8 cellular contexts compared by ENCODE assay signal in genomic region chr12:121637231-121637914, GRCh38. TPM values are rescaled to one million over a fixed set of nuclear protein-coding genes. Genes with fewer than 3 reads are reported as not detected.
DNase-seq lines count a peak whose midpoint lies in the region; ATAC-seq and TF ChIP-seq lines count a peak whose summit lies in the region.

No MANE protein-coding gene starts in this region.

- H2BK20ac ChIP-seq in H9 (ENCODE audit: low read depth, low read length, poor library complexity, severe bottlenecking): no peak overlapping the region

- H3K27me3 ChIP-seq in H9 (ENCODE audit: insufficient read depth, low read length) (no peaks in the 10 kb centered on the region), lower lobe of right lung (ENCODE audit: low read depth) (no peaks in the 10 kb centered on the region)

- no peak overlapping the region for H2BK5ac ChIP-seq in H9 (ENCODE audit: insufficient read length, low read length)

- H4K20me1 ChIP-seq in H9 (ENCODE audit: control insufficient read depth, insufficient read depth, insufficient read length): peaks cover 4% of the 10 kb centered on the region

- intact Hi-C loops in activated CD8-positive, alpha-beta T cell treated with anti-CD3 and anti-CD28 coated beads for 36 hours (cut with micrococcal nuclease): no loop called here
- intact Hi-C loops in lower lobe of right lung (cut with DNase I): no loop called here

- H2AFZ ChIP-seq in H9 (ENCODE audit: low read length): no peak overlapping the region

- H3K79me2 ChIP-seq in H9 (ENCODE audit: insufficient read depth, low read length): peaks cover 8% of the 10 kb centered on the region; the same call in 1 of the 2 replicates

- no peak overlapping the region for H2BK120ac ChIP-seq in H9 (ENCODE audit: low read depth, low read length, poor library complexity, severe bottlenecking)

- H3K4me3 ChIP-seq in lower lobe of right lung: no peak overlapping the region

- no peak for TF ChIP-seq CTCF in H9 (conservative IDR thresholded peaks at IDR 0.05)
- TF ChIP-seq CTCF in activated CD8-positive, alpha-beta T cell treated with anti-CD3 and anti-CD28 coated beads for 36 hours (IDR thresholded peaks at IDR 0.05): no peak
- TF ChIP-seq CTCF in lower lobe of right lung (IDR thresholded peaks at IDR 0.05): no peak

- H3K79me1 ChIP-seq in H9 (ENCODE audit: insufficient read depth, low read depth, low read length, poor library complexity, severe bottlenecking): peaks cover 11% of the 10 kb centered on the region

- peak overlapping the region in 1 of 3 experiments; percentile 74; a peak in 3 of 7 replicates for H3K27ac Mint-ChIP-seq in H9
- H3K27ac Mint-ChIP-seq in activated CD8-positive, alpha-beta T cell treated with anti-CD3 and anti-CD28 coated beads for 36 hours: peak overlapping the region; percentile 95

- H3K9ac ChIP-seq in H9 (ENCODE audit: extremely low read depth, insufficient read length, low read length): no peak overlapping the region

- no peak overlapping the region for H4K8ac ChIP-seq in H9 (replicated peaks; ENCODE audit: insufficient read length, low read depth, low read length)

- H4K5ac ChIP-seq in H9 (ENCODE audit: insufficient read length, low read depth, low read length): no peak overlapping the region

- no peak overlapping the region for H3K27ac ChIP-seq in H9 (ENCODE audit: insufficient read length, low read depth, low read length)
- H3K27ac ChIP-seq in lower lobe of right lung: peak overlapping the region; percentile 72

- DNase-seq in CD1c-positive myeloid dendritic cell (ENCODE audit: extremely low spot score) (peak; percentile 45), H9 (peak; percentile 37), lower lobe of right lung (peak; percentile 76), NCI-H82 treated with DMSO at 0.1 percent for 48 hours (lab: John Stamatoyannopoulos, UW; ENCODE audit: unreplicated experiment) (no peak), NCI-H128 (lab: John Stamatoyannopoulos, UW; ENCODE audit: unreplicated experiment) (no peak), DMS 273 (lab: John Stamatoyannopoulos, UW; ENCODE audit: unreplicated experiment) (no peak)
- DNase-seq in activated CD8-positive, alpha-beta T cell treated with anti-CD3 and anti-CD28 coated beads for 36 hours: peak; percentile 89

- no peak overlapping the region for H3K4ac ChIP-seq in H9 (ENCODE audit: low read depth, low read length)

- peaks cover 13 to 29% of the 10 kb centered on the region in 2 experiments for H3K4me1 Mint-ChIP-seq in H9
- H3K4me1 Mint-ChIP-seq in activated CD8-positive, alpha-beta T cell treated with anti-CD3 and anti-CD28 coated beads for 36 hours (ENCODE audit: low read depth): peaks cover 48% of the 10 kb centered on the region

- H3T11ph ChIP-seq in H9 (ENCODE audit: low read length): no peak overlapping the region

- H3K9me3 Mint-ChIP-seq in H9: no peaks in the 10 kb centered on the region
- H3K9me3 Mint-ChIP-seq in activated CD8-positive, alpha-beta T cell treated with anti-CD3 and anti-CD28 coated beads for 36 hours: no peaks in the 10 kb centered on the region

- no peaks in the 10 kb centered on the region for H3K9me3 ChIP-seq in H9 (ENCODE audit: control insufficient read depth, low read depth, low read length)
- H3K9me3 ChIP-seq in lower lobe of right lung: no peaks in the 10 kb centered on the region

- peaks cover 16% of the 10 kb centered on the region for H3K36me3 ChIP-seq in lower lobe of right lung

- no peaks in the 10 kb centered on the region; the same call in 1 of the 2 replicates for H3K4me1 ChIP-seq in H9 (ENCODE audit: insufficient read depth, low read length)
- peaks cover 30% of the 10 kb centered on the region for H3K4me1 ChIP-seq in lower lobe of right lung

- no peak overlapping the region for H3K56ac ChIP-seq in H9 (ENCODE audit: insufficient read length, low read depth, low read length)

- no peak overlapping the region for H3K18ac ChIP-seq in H9 (ENCODE audit: insufficient read length, low read depth, low read length)

- H2BK15ac ChIP-seq in H9 (ENCODE audit: low read depth, low read length): no peak overlapping the region

- H2BK12ac ChIP-seq in H9 (ENCODE audit: insufficient read length, low read depth, low read length): no peak overlapping the region

- peak overlapping the region; percentile 29; the same call in 1 of the 2 replicates for H3K14ac ChIP-seq in H9 (ENCODE audit: insufficient read depth, low read length)

- CTCF ChIA-PET in activated CD8-positive, alpha-beta T cell treated with anti-CD3 and anti-CD28 coated beads for 36 hours (lab: Charles Lee): interaction anchor here (0.9 to 5.4 kb wide), 9 partner anchors 11 to 157 kb away, joined by 4 to 38 read pairs (median 5); partner anchors contain the start of genes MORN3, ORAI1 and RHOF

- no peak overlapping the region for H3K23ac ChIP-seq in H9 (ENCODE audit: insufficient read length, low read depth, low read length)

- ATAC-seq in activated CD8-positive, alpha-beta T cell treated with anti-CD3 and anti-CD28 coated beads for 36 hours: peak; percentile 91
- peak; percentile 57 to 76 for ATAC-seq in lower lobe of right lung
- ATAC-seq in GM18502 (IDR thresholded peaks at IDR 0.05; ENCODE audit: poor library complexity, unreplicated experiment): no peak

- H3K27me3 Mint-ChIP-seq in H9 (ENCODE audit: low read depth): no peaks in the 10 kb centered on the region
- H3K27me3 Mint-ChIP-seq in activated CD8-positive, alpha-beta T cell treated with anti-CD3 and anti-CD28 coated beads for 36 hours: no peaks in the 10 kb centered on the region

- POLR2A ChIA-PET in activated CD8-positive, alpha-beta T cell treated with anti-CD3 and anti-CD28 coated beads for 36 hours (lab: Charles Lee): interaction anchor here (0.5 to 5.6 kb wide), 14 partner anchors 8 to 168 kb away, joined by 3 to 69 read pairs (median 4); partner anchors contain the start of genes MORN3 and ORAI1

- H3K23me2 ChIP-seq in H9 (ENCODE audit: insufficient read length, low read depth, low read length, poor library complexity, severe bottlenecking): peaks cover 3% of the 10 kb centered on the region

- no peak overlapping the region for H3K4me2 ChIP-seq in H9 (ENCODE audit: insufficient read depth, insufficient read length, low read length)

- no CpG with 5 or more reads among the region's 10 CpGs for WGBS in H9 (ENCODE audit: extremely low coverage, insufficient read length, low lambda C conversion rate)

- H3K4me3 Mint-ChIP-seq in H9: no peak overlapping the region; a peak in 1 of 5 replicates
- H3K4me3 Mint-ChIP-seq in activated CD8-positive, alpha-beta T cell treated with anti-CD3 and anti-CD28 coated beads for 36 hours: peak overlapping the region; percentile 60

- no peak overlapping the region for H2AK5ac ChIP-seq in H9 (ENCODE audit: insufficient read length, low read length)

- no peak overlapping the region for H4K91ac ChIP-seq in H9 (ENCODE audit: insufficient read length, low read depth, low read length)

- H3K36me3 Mint-ChIP-seq in H9 (ENCODE audit: insufficient read depth in 1 of 3, low read depth in 3 of 3): peaks cover 5 to 27% (median 24%) of the 10 kb centered on the region in 3 experiments; a peak in 6 of 7 replicates
- peaks cover 49% of the 10 kb centered on the region for H3K36me3 Mint-ChIP-seq in activated CD8-positive, alpha-beta T cell treated with anti-CD3 and anti-CD28 coated beads for 36 hours (ENCODE audit: low read depth)

RNA-seq across cellular contexts. Expression of gene ORAI1, which starts 11.0 kb away (rescaled TPM):
- 24.7 and 26.3 TPM in 2 replicates for total RNA-seq in H9 (2021)
- total RNA-seq in activated CD8-positive, alpha-beta T cell treated with anti-CD3 and anti-CD28 coated beads for 36 hours: 10 to 100 TPM; 37.0 to 38.1 TPM
- total RNA-seq in lower lobe of right lung: 39.0 TPM

RNA-seq across cellular contexts. Expression of gene MORN3, which starts 32.1 kb away (rescaled TPM):
- total RNA-seq in H9 (2021) (0.24 and 0.37 TPM in 2 replicates), lower lobe of right lung (2.1 TPM)
- total RNA-seq in activated CD8-positive, alpha-beta T cell treated with anti-CD3 and anti-CD28 coated beads for 36 hours: 1 to 10 TPM in 1 of 2 experiments, under 1 TPM in 1; 0.51 to 1.1 TPM

RNA-seq across cellular contexts. Expression of gene KDM2B, which starts 56.5 kb away (rescaled TPM):
- total RNA-seq in H9 (2021) (137 and 143 TPM in 2 replicates), lower lobe of right lung (36.8 TPM)
- total RNA-seq in activated CD8-positive, alpha-beta T cell treated with anti-CD3 and anti-CD28 coated beads for 36 hours: 10 to 100 TPM; 61.0 to 61.7 TPM

Comparison
In these comparisons a context has a peak if more than half of its experiments do, and no peak if none do; other contexts are left out.
1. DNase-seq: peak in CD1c-positive myeloid dendritic cell (single experiment), H9 (single experiment), activated CD8-positive, alpha-beta T cell treated with anti-CD3 and anti-CD28 coated beads for 36 hours (single experiment) and lower lobe of right lung (single experiment); none in NCI-H82 treated with DMSO at 0.1 percent for 48 hours (single experiment), NCI-H128 (single experiment) and DMS 273 (single experiment).